Comparison of ENCODE assay signal across 8 cellular contexts in genomic region chr13:42041017-42041683, GRCh38. TPM values are rescaled to one million over a fixed set of nuclear protein-coding genes. Genes with fewer than 3 reads are reported as not detected.
DNase-seq lines count a peak whose midpoint lies in the region; TF ChIP-seq lines count a peak whose summit lies in the region.

No MANE protein-coding gene starts in this region.

- peak overlapping the region; percentile 88 for H3K4me2 ChIP-seq in mesenchymal stem cell (ENCODE audit: low read length, poor library complexity, severe bottlenecking)

- peak overlapping the region; percentile 80 for H2BK15ac ChIP-seq in mesenchymal stem cell (ENCODE audit: low read depth, poor library complexity, severe bottlenecking)

- H3K14ac ChIP-seq in mesenchymal stem cell (ENCODE audit: low read length in 2 of 2): peak overlapping the region in 1 of 2 experiments; percentile 11

- no peaks in the 10 kb centered on the region for H3K9me3 ChIP-seq in HEK293 (ENCODE audit: control insufficient read depth, insufficient read depth, low read depth, low read length)
- no peaks in the 10 kb centered on the region for H3K9me3 ChIP-seq in effector memory CD4-positive, alpha-beta T cell (ENCODE audit: control insufficient read depth, low read length)
- H3K9me3 ChIP-seq in mesenchymal stem cell (ENCODE audit: control insufficient read depth, low read length): peaks cover 5% of the 10 kb centered on the region

- H3K36me3 ChIP-seq in HEK293 (ENCODE audit: control insufficient read depth in 2 of 2, insufficient read depth in 1 of 2, low read length in 2 of 2) (no peaks in the 10 kb centered on the region), mesenchymal stem cell (ENCODE audit: control insufficient read depth in 1 of 2, insufficient read depth in 2 of 2, low read depth in 1 of 2, low read length in 2 of 2) (peaks cover 0 to 3% of the 10 kb centered on the region in 2 experiments)
- no peaks in the 10 kb centered on the region for H3K36me3 ChIP-seq in effector memory CD4-positive, alpha-beta T cell (ENCODE audit: control insufficient read depth, insufficient read depth, low read length)

- POLR2A ChIA-PET in HEK293 (lab: Yijun Ruan, JAX): no interaction called here

- peak overlapping the region in 1 of 2 experiments; percentile 29 for H2BK12ac ChIP-seq in mesenchymal stem cell (ENCODE audit: low read length in 2 of 2)

- peak overlapping the region; percentile 58 for H2BK120ac ChIP-seq in mesenchymal stem cell (ENCODE audit: low read depth, low read length)

- peaks cover 10% of the 10 kb centered on the region for H3K79me1 ChIP-seq in mesenchymal stem cell (replicated peaks; ENCODE audit: low read length, poor library complexity, severe bottlenecking)

- H4K8ac ChIP-seq in mesenchymal stem cell (ENCODE audit: low read length): no peak overlapping the region

- H2BK5ac ChIP-seq in mesenchymal stem cell (ENCODE audit: low read depth, low read length, poor library complexity, severe bottlenecking): no peak overlapping the region

- no peak for TF ChIP-seq CTCF in HEK293 (tag by site-specific recombination; IDR thresholded peaks at IDR 0.05)

- peak overlapping the region; percentile 37 to 92 for H3K18ac ChIP-seq in mesenchymal stem cell (ENCODE audit: low read depth in 1 of 2, low read length in 2 of 2)

- H4K91ac ChIP-seq in mesenchymal stem cell (ENCODE audit: low read length): peak overlapping the region; percentile 48

- H3K4me1 ChIP-seq in HEK293 (ENCODE audit: control insufficient read depth, insufficient read depth, low read length): peaks cover 5% of the 10 kb centered on the region
- peaks cover 4% of the 10 kb centered on the region for H3K4me1 ChIP-seq in effector memory CD4-positive, alpha-beta T cell (ENCODE audit: control insufficient read depth, insufficient read depth, low read length, poor library complexity, severe bottlenecking)
- H3K4me1 ChIP-seq in mesenchymal stem cell (ENCODE audit: control insufficient read depth, insufficient read depth, low read depth, low read length): peaks cover 12% of the 10 kb centered on the region

- H3K23ac ChIP-seq in mesenchymal stem cell (ENCODE audit: low read length in 2 of 2): no peak overlapping the region

- H3K27ac ChIP-seq in HEK293 (ENCODE audit: extremely low read depth, low read depth, low read length) (peak overlapping the region; percentile 82; the same call in 1 of the 2 replicates), mesenchymal stem cell (ENCODE audit: low read length, poor library complexity, severe bottlenecking) (peak overlapping the region; percentile 11)
- H3K27ac ChIP-seq in effector memory CD4-positive, alpha-beta T cell (ENCODE audit: insufficient read depth, low read length, poor library complexity, severe bottlenecking): no peak overlapping the region

- no peak overlapping the region for H2AFZ ChIP-seq in mesenchymal stem cell (ENCODE audit: low read depth, low read length)

- no peak overlapping the region for H2AK5ac ChIP-seq in mesenchymal stem cell (ENCODE audit: low read length, severe bottlenecking)

- DNase-seq in NCI-H2107 (lab: John Stamatoyannopoulos, UW) (peak; percentile 16), NCI-H2107 treated with DMSO at 0.1 percent for 48 hours (lab: John Stamatoyannopoulos, UW; ENCODE audit: unreplicated experiment) (no peak), NCI-H1092 (lab: John Stamatoyannopoulos, UW) (peak; percentile 32), mesenchymal stem cell (peak; percentile 74)
- peak; percentile 13 to 24 for DNase-seq in activated CD4-positive, alpha-beta T cell treated with anti-CD3 and anti-CD28 coated beads, Interleukin-2, amount 50 U/mL, for 24 hours (ENCODE audit: low read depth in 1 of 2, low spot score in 1 of 2)
- no peak for DNase-seq in effector memory CD4-positive, alpha-beta T cell
- DNase-seq in stimulated activated naive CD4-positive, alpha-beta T cell treated with Interleukin-2 at 50 U/mL for 16 hours (lab: John Stamatoyannopoulos, UW): peak; percentile 28

- peak overlapping the region; percentile 74 for H3K4ac ChIP-seq in mesenchymal stem cell (ENCODE audit: low read depth in 1 of 2, low read length in 2 of 2)

- H3K27me3 ChIP-seq in effector memory CD4-positive, alpha-beta T cell (replicated peaks; ENCODE audit: control insufficient read depth, insufficient read depth, low read length, poor library complexity, severe bottlenecking): no peaks in the 10 kb centered on the region
- H3K27me3 ChIP-seq in mesenchymal stem cell (ENCODE audit: control insufficient read depth in 1 of 2, insufficient read depth in 1 of 2, low read length in 2 of 2): no peaks in the 10 kb centered on the region

- CTCF ChIA-PET in HEK293 (lab: Yijun Ruan, JAX): interaction anchor here (0.7 to 1.1 kb wide), 3 partner anchors 69 to 122 kb away, joined by 3 to 4 read pairs (median 3); no protein-coding TSS in a partner anchor

- peak overlapping the region; percentile 82 for H3K9ac ChIP-seq in mesenchymal stem cell (ENCODE audit: low read length)

- H3K4me3 ChIP-seq in HEK293 (ENCODE audit: low read depth, low read length) (peak overlapping the region; percentile 77), mesenchymal stem cell (ENCODE audit: insufficient read depth in 1 of 2, low read depth in 1 of 2, low read length in 2 of 2) (peak overlapping the region; percentile 76 to 88)
- peak overlapping the region; percentile 84 for H3K4me3 ChIP-seq in effector memory CD4-positive, alpha-beta T cell (ENCODE audit: insufficient read depth, low read depth, low read length, poor library complexity, severe bottlenecking)

- WGBS in mesenchymal stem cell: under 1% methylated on average over 38 of the region's 58 CpGs

TF ChIP-seq in HEK293, 187 proteins besides CTCF, POLR2A, EP300 and RAD21 (continues in another document):
- no peak for TF ChIP-seq ZNF19 (tag by site-specific recombination; IDR thresholded peaks at IDR 0.05; ENCODE audit: low read depth)
- no peak for TF ChIP-seq ZNF48 (tag by site-specific recombination; IDR thresholded peaks at IDR 0.05)
- TF ChIP-seq ZBTB49 (tag by site-specific recombination; IDR thresholded peaks at IDR 0.05; ENCODE audit: low read depth): no peak
- no peak for TF ChIP-seq HOXA7 (CRISPR knock-in tag; IDR thresholded peaks at IDR 0.05; ENCODE audit: borderline replicate concordance)
- TF ChIP-seq ZNF302 (tag by site-specific recombination; IDR thresholded peaks at IDR 0.05; ENCODE audit: low read depth): no peak
- no peak for TF ChIP-seq ZNF624 (tag by site-specific recombination; IDR thresholded peaks at IDR 0.05)
- TF ChIP-seq KLF16 (tag by site-specific recombination; IDR thresholded peaks at IDR 0.05): peak; percentile 11; the same call in 1 of the 2 replicates
- TF ChIP-seq RBAK (tag by site-specific recombination; IDR thresholded peaks at IDR 0.05): no peak
- no peak for TF ChIP-seq ZNF350 (tag by site-specific recombination; IDR thresholded peaks at IDR 0.05)
- no peak for TF ChIP-seq ZSCAN18 (tag by site-specific recombination; IDR thresholded peaks at IDR 0.05)
- no peak for TF ChIP-seq ZNF354C (tag by site-specific recombination; IDR thresholded peaks at IDR 0.05; ENCODE audit: borderline replicate concordance, low read depth)
- TF ChIP-seq ZNF426 (tag by site-specific recombination; IDR thresholded peaks at IDR 0.05): no peak
- TF ChIP-seq ZNF768 (tag by site-specific recombination; IDR thresholded peaks at IDR 0.05): no peak
- TF ChIP-seq ZSCAN5A (tag by site-specific recombination; IDR thresholded peaks at IDR 0.05): no peak
- no peak for TF ChIP-seq ZNF16 (tag by site-specific recombination; IDR thresholded peaks at IDR 0.05; ENCODE audit: low read depth)
- no peak for TF ChIP-seq ZNF544 (tag by site-specific recombination; IDR thresholded peaks at IDR 0.05)
- no peak for TF ChIP-seq ZNF510 (tag by site-specific recombination; IDR thresholded peaks at IDR 0.05; ENCODE audit: insufficient replicate concordance)

RNA-seq across cellular contexts. Expression of gene DGKH, which starts 7.3 kb away (rescaled TPM):
- 3.5 TPM for polyA plus RNA-seq in mesenchymal stem cell (2013, experiment 1 of 2)
- polyA plus RNA-seq in mesenchymal stem cell (2013, experiment 2 of 2): 3.9 TPM

Comparison
In these comparisons a context has a peak if more than half of its experiments do, and no peak if none do; other contexts are left out.
1. DNase-seq: peak in NCI-H2107 (single experiment), NCI-H1092 (single experiment), activated CD4-positive, alpha-beta T cell treated with anti-CD3 and anti-CD28 coated beads, Interleukin-2, amount 50 U/mL, for 24 hours (2 of 2), mesenchymal stem cell (single experiment) and stimulated activated naive CD4-positive, alpha-beta T cell treated with Interleukin-2 at 50 U/mL for 16 hours (single experiment); none in NCI-H2107 treated with DMSO at 0.1 percent for 48 hours (single experiment) and effector memory CD4-positive, alpha-beta T cell (0 of 3).
2. Peak in every context shown above with its lines, with median percentiles within 50 percentile points of each other: H3K4me3 ChIP-seq.